22 cellular contexts compared by ENCODE assay signal in genomic region chr13:20719783-20720182, GRCh38.
"Had no signal": no experiment of that assay in that cellular context is flagged by ENCODE, and none has a peak within 500 bp of the region (broad histone marks: within the 10 kb centered on the region; RNA-seq: fewer than 3 reads in every experiment).

No MANE protein-coding gene starts in this region.

- H3K27ac ChIP-seq: coronary artery, esophagus muscularis mucosa, foreskin keratinocyte, heart right ventricle, left ventricle myocardium inferior, lower lobe of right lung, pancreas, stomach, thyroid gland had no signal

- H3K36me3 ChIP-seq: esophagus muscularis mucosa, heart right ventricle, left ventricle myocardium inferior, lower lobe of right lung, pancreas, stomach, thyroid gland had no signal

- DNase-seq: dermis blood vessel endothelial cell; effector memory CD4-positive, alpha-beta T cell; foreskin keratinocyte; glutamatergic neuron; heart right ventricle; hippocampal formation; left cardiac atrium; left ventricle myocardium inferior; lower lobe of right lung; naive thymus-derived CD8-positive, alpha-beta T cell; nephron progenitor cell; occipital lobe; pancreas; stimulated activated CD4-positive, alpha-beta T cell treated with anti-CD3 and anti-CD28 coated beads, Interleukin-2, amount 100 ng/mL, for 24 hours; stimulated activated CD4-positive, alpha-beta T cell treated with anti-CD3 and anti-CD28 coated beads, Interleukin-4, amount 100 ng/mL, for 24 hours; stimulated activated naive CD4-positive, alpha-beta T cell treated with Interleukin-2 at 50 U/mL for 16 hours; stomach; thyroid gland had no signal

- H3K4me3 ChIP-seq: coronary artery, esophagus muscularis mucosa, heart right ventricle, left ventricle myocardium inferior, lower lobe of right lung, pancreas, stomach, thyroid gland had no signal

- H3K4me1 ChIP-seq: foreskin keratinocyte had no signal

- ATAC-seq: foreskin keratinocyte; heart right ventricle; left cardiac atrium; lower lobe of right lung; naive thymus-derived CD8-positive, alpha-beta T cell; pancreas; sciatic nerve; stimulated activated effector memory CD8-positive, alpha-beta T cell treated with anti-CD3 and anti-CD28 coated beads, Interleukin-12 subunit alpha, Interleukin-12 subunit beta, amount 100 ng/mL, for 72 hours had no signal

- H3K9me3 ChIP-seq: esophagus muscularis mucosa, heart right ventricle, left ventricle myocardium inferior, lower lobe of right lung, pancreas, stomach, thyroid gland had no signal
